In genomic region chr10:128180843-128181242, GRCh38 we compare ENCODE assay signal across 11 cellular contexts. TPM values are rescaled to one million over a fixed set of nuclear protein-coding genes. Genes with fewer than 3 reads are reported as not detected.
DNase-seq lines count a peak whose midpoint lies in the region; ATAC-seq and TF ChIP-seq lines count a peak whose summit lies in the region.
"Had no signal": no experiment of that assay in that cellular context is flagged by ENCODE, and none has a peak within 500 bp of the region (broad histone marks: within the 10 kb centered on the region; RNA-seq: fewer than 3 reads in every experiment).

No MANE protein-coding gene starts in this region.

- H3K4me1 Mint-ChIP-seq in central memory CD8-positive, alpha-beta T cell: peaks cover 25% of the 10 kb centered on the region
- H3K4me1 Mint-ChIP-seq in stimulated activated naive B cell treated with anti-CD40 and anti-IgM and Interleukin-4, amounts not matched to agents 10 μg/mL and 1 μg/mL and 100 μg/mL, for 72 hours: peaks cover 4 to 17% of the 10 kb centered on the region in 2 donors

- no peaks in the 10 kb centered on the region for H3K9me3 Mint-ChIP-seq in central memory CD8-positive, alpha-beta T cell
- peaks cover 11 to 12% of the 10 kb centered on the region in 2 donors for H3K9me3 Mint-ChIP-seq in stimulated activated naive B cell treated with anti-CD40 and anti-IgM and Interleukin-4, amounts not matched to agents 10 μg/mL and 1 μg/mL and 100 μg/mL, for 72 hours

- no peak overlapping the region for H3K4me3 ChIP-seq in spleen
- H3K4me3 ChIP-seq: A549 had no signal

- WGBS in spleen, 5 donors: 14 to 33% (median 20%) methylated on average over 8 of the region's 8 CpGs

- peaks cover 0 to 23% (median 16%) of the 10 kb centered on the region in 8 donors for H3K9me3 ChIP-seq in spleen

- TF ChIP-seq CTCF in spleen (IDR thresholded peaks at IDR 0.05 in 8 of 11, conservative IDR thresholded peaks at IDR 0.05 in 3 of 11): no peak

- no peaks in the 10 kb centered on the region for H3K36me3 ChIP-seq in spleen

- intact Hi-C loops in spleen (cut with DNase I; ENCODE audit: low total_unique reads): no loop called here

- peak; percentile 21 for DNase-seq in activated CD8-positive, alpha-beta memory T cell treated with anti-CD3 and anti-CD28 coated beads, Interleukin-2, amount 50 U/mL, for 4 hours
- DNase-seq in activated CD8-positive, alpha-beta memory T cell treated with anti-CD3 and anti-CD28 coated beads for 24 hours: no peak
- DNase-seq in T-helper 9 cell (peak; percentile 13), spleen (no peak), NCI-H69 (lab: John Stamatoyannopoulos, UW) (no peak)
- DNase-seq in central memory CD8-positive, alpha-beta T cell (ENCODE audit: low spot score in 2 of 2): peak in 1 of 2 donors; percentile 28
- DNase-seq in stimulated activated naive B cell treated with anti-CD40 and anti-IgM and Interleukin-4, amounts not matched to agents 10 μg/mL and 1 μg/mL and 100 μg/mL, for 72 hours: no peak
- DNase-seq: hippocampal formation, NCI-H146 had no signal

- peak overlapping the region; percentile 58 for H3K27ac Mint-ChIP-seq in central memory CD8-positive, alpha-beta T cell (ENCODE audit: low read depth)
- no peak overlapping the region for H3K27ac Mint-ChIP-seq in stimulated activated naive B cell treated with anti-CD40 and anti-IgM and Interleukin-4, amounts not matched to agents 10 μg/mL and 1 μg/mL and 100 μg/mL, for 72 hours

- no peak overlapping the region for H3K27ac ChIP-seq in spleen
- H3K27ac ChIP-seq: A549 had no signal

- peak; percentile 84 for ATAC-seq in central memory CD8-positive, alpha-beta T cell (replicated peaks; ENCODE audit: extremely low read depth, poor library complexity, severe bottlenecking)
- peak; percentile 70 to 78 for ATAC-seq in stimulated activated naive B cell treated with anti-CD40 and anti-IgM and Interleukin-4, amounts not matched to agents 10 μg/mL and 1 μg/mL and 100 μg/mL, for 72 hours (replicated peaks)
- no peak for ATAC-seq in GM21367 (IDR thresholded peaks at IDR 0.05; ENCODE audit: unreplicated experiment)
- ATAC-seq: A549 had no signal

- peak overlapping the region; percentile 56 for H3K4me3 Mint-ChIP-seq in central memory CD8-positive, alpha-beta T cell
- peak overlapping the region in 1 of 2 donors; percentile 8 for H3K4me3 Mint-ChIP-seq in stimulated activated naive B cell treated with anti-CD40 and anti-IgM and Interleukin-4, amounts not matched to agents 10 μg/mL and 1 μg/mL and 100 μg/mL, for 72 hours

- H3K27me3 Mint-ChIP-seq in central memory CD8-positive, alpha-beta T cell: no peaks in the 10 kb centered on the region
- peaks cover 10 to 12% of the 10 kb centered on the region in 2 donors for H3K27me3 Mint-ChIP-seq in stimulated activated naive B cell treated with anti-CD40 and anti-IgM and Interleukin-4, amounts not matched to agents 10 μg/mL and 1 μg/mL and 100 μg/mL, for 72 hours

- peaks cover 0 to 10% (median 0%) of the 10 kb centered on the region in 6 donors for H3K4me1 ChIP-seq in spleen
- H3K4me1 ChIP-seq: A549 had no signal

- H3K27me3 ChIP-seq in spleen (replicated peaks in 1 of 7): peaks cover 0 to 14% (median 0%) of the 10 kb centered on the region in 7 donors

- no peak for TF ChIP-seq POLR2A in spleen (IDR thresholded peaks at IDR 0.05)

- H3K36me3 Mint-ChIP-seq in central memory CD8-positive, alpha-beta T cell (ENCODE audit: insufficient read depth): no peaks in the 10 kb centered on the region
- peaks cover 0 to 8% of the 10 kb centered on the region in 2 donors for H3K36me3 Mint-ChIP-seq in stimulated activated naive B cell treated with anti-CD40 and anti-IgM and Interleukin-4, amounts not matched to agents 10 μg/mL and 1 μg/mL and 100 μg/mL, for 72 hours

RNA-seq across cellular contexts. Expression of gene MKI67, which starts 54.6 kb away (rescaled TPM):
- 10 to 100 TPM in 4 of 7 donors, 1 to 10 TPM in 3; 6.2 to 21.6 (median 13.4) TPM for total RNA-seq in spleen
- 1 to 10 TPM in 2 of 3 donors, under 1 TPM in 1; 0.61 to 3.6 (median 1.7) TPM for polyA plus RNA-seq in spleen

Comparison
In these comparisons a context has a peak if more than half of its experiments do, and no peak if none do; other contexts are left out.
1. DNase-seq: peak in activated CD8-positive, alpha-beta memory T cell treated with anti-CD3 and anti-CD28 coated beads, Interleukin-2, amount 50 U/mL, for 4 hours (single experiment) and T-helper 9 cell (single experiment); none in activated CD8-positive, alpha-beta memory T cell treated with anti-CD3 and anti-CD28 coated beads for 24 hours (single experiment), stimulated activated naive B cell treated with anti-CD40 and anti-IgM and Interleukin-4, amounts not matched to agents 10 μg/mL and 1 μg/mL and 100 μg/mL, for 72 hours (single experiment), spleen (single experiment) and NCI-H69 (single experiment).